Comparison of ENCODE assay signal across 8 cellular contexts in genomic region chr2:118186110-118186857, GRCh38.
DNase-seq lines count a peak whose midpoint lies in the region; ATAC-seq and TF ChIP-seq lines count a peak whose summit lies in the region.

No MANE protein-coding gene starts in this region.

- peaks cover 2% of the 10 kb centered on the region for H3K36me3 Mint-ChIP-seq in activated naive CD8-positive, alpha-beta T cell treated with anti-CD3 and anti-CD28 coated beads, Interleukin-2, amount 50 U/mL, for 24 hours (ENCODE audit: low read depth)

- H3K27me3 Mint-ChIP-seq in activated naive CD8-positive, alpha-beta T cell treated with anti-CD3 and anti-CD28 coated beads, Interleukin-2, amount 50 U/mL, for 24 hours: peaks cover 4% of the 10 kb centered on the region

- H3K4me3 ChIP-seq in HFF-Myc (replicated peaks; ENCODE audit: low read depth, low read length): peak overlapping the region; percentile 52
- peak overlapping the region; percentile 19 to 93 (median 56) for H3K4me3 ChIP-seq in heart right ventricle
- peak overlapping the region; percentile 81 for H3K4me3 ChIP-seq in upper lobe of right lung

- peak overlapping the region; percentile 94 for H3K27ac Mint-ChIP-seq in activated naive CD8-positive, alpha-beta T cell treated with anti-CD3 and anti-CD28 coated beads, Interleukin-2, amount 50 U/mL, for 24 hours

- intact Hi-C loops in heart right ventricle (cut with DNase I): loop anchor here in 2 of 10 donors (10.0 kb wide), 2 partner anchors 101 to 141 kb away; partner anchors contain the start of gene INSIG2 (in 1 of the 2)
- intact Hi-C loops in posterior vena cava (cut with DNase I): loop anchor here in 1 of 2 donors (10.0 kb wide), 1 partner anchor 61 kb away; no protein-coding TSS in a partner anchor
- intact Hi-C loops in upper lobe of right lung (cut with DNase I): no loop called here

- TF ChIP-seq CTCF in GM10266 (IDR thresholded peaks at IDR 0.05; ENCODE audit: control insufficient read depth, insufficient read depth, low read depth, missing control alignments) (peak; percentile 16), HFF-Myc (IDR thresholded peaks at IDR 0.05; ENCODE audit: low read depth, low read length, missing control alignments) (no peak), heart right ventricle (IDR thresholded peaks at IDR 0.05) (peak in 1 of 9 donors; percentile 25), upper lobe of right lung (IDR thresholded peaks at IDR 0.05) (no peak)

- peaks cover 3% of the 10 kb centered on the region for H3K9me3 Mint-ChIP-seq in activated naive CD8-positive, alpha-beta T cell treated with anti-CD3 and anti-CD28 coated beads, Interleukin-2, amount 50 U/mL, for 24 hours

- H3K4me1 ChIP-seq in heart right ventricle (peaks cover 0 to 14% (median 8%) of the 10 kb centered on the region in 9 donors), upper lobe of right lung (peaks cover 6% of the 10 kb centered on the region)

- H3K36me3 ChIP-seq in heart right ventricle (no peaks in the 10 kb centered on the region), upper lobe of right lung (no peaks in the 10 kb centered on the region)

- 5 to 6% methylated on average over 52 of the region's 52 CpGs for WGBS in heart right ventricle, 2 donors

- H3K9me3 ChIP-seq in heart right ventricle: no peaks in the 10 kb centered on the region
- H3K9me3 ChIP-seq in upper lobe of right lung: no peaks in the 10 kb centered on the region

- peak; percentile 87 for ATAC-seq in activated naive CD8-positive, alpha-beta T cell treated with anti-CD3 and anti-CD28 coated beads, Interleukin-2, amount 50 U/mL, for 24 hours
- ATAC-seq in heart right ventricle: peak; percentile 93 to 98 (median 97)
- peak; percentile 95 for ATAC-seq in upper lobe of right lung

- DNase-seq in GM10266 (ENCODE audit: extremely low spot score) (peak; percentile 87), HFF-Myc (ENCODE audit: extremely low read depth, low read depth) (peak; percentile 31), NAMALWA (ENCODE audit: low spot score) (peak; percentile 87), SKM-1 treated with dmso at 0.1 percent for 144 hours (lab: John Stamatoyannopoulos, UW; ENCODE audit: unreplicated experiment) (peak; percentile 68), heart right ventricle (peak; percentile 85 to 88), posterior vena cava (ENCODE audit: low spot score) (peak; percentile 96), upper lobe of right lung (peak; percentile 93)
- DNase-seq in activated naive CD8-positive, alpha-beta T cell treated with anti-CD3 and anti-CD28 coated beads, Interleukin-2, amount 50 U/mL, for 24 hours: peak; percentile 89

- H3K27me3 ChIP-seq in heart right ventricle (peaks cover 0 to 17% (median 9%) of the 10 kb centered on the region in 7 donors), upper lobe of right lung (no peaks in the 10 kb centered on the region)

- H3K27ac ChIP-seq in heart right ventricle (peak overlapping the region in 9 of 10 donors; percentile 22 to 77 (median 65)), upper lobe of right lung (peak overlapping the region; percentile 82)

- peak overlapping the region; percentile 90 for H3K4me3 Mint-ChIP-seq in activated naive CD8-positive, alpha-beta T cell treated with anti-CD3 and anti-CD28 coated beads, Interleukin-2, amount 50 U/mL, for 24 hours

- peaks cover 33% of the 10 kb centered on the region for H3K4me1 Mint-ChIP-seq in activated naive CD8-positive, alpha-beta T cell treated with anti-CD3 and anti-CD28 coated beads, Interleukin-2, amount 50 U/mL, for 24 hours

Comparison
In these comparisons a context has a peak if more than half of its experiments do, and no peak if none do; other contexts are left out.
1. Peak in every context shown above with its lines: DNase-seq, ATAC-seq, H3K4me3 ChIP-seq and H3K27ac ChIP-seq.
2. DNase-seq: peak in every context shown above with its lines; median percentile 96 in posterior vena cava; 93 in upper lobe of right lung; 89 in activated naive CD8-positive, alpha-beta T cell treated with anti-CD3 and anti-CD28 coated beads, Interleukin-2, amount 50 U/mL, for 24 hours; 87 in GM10266; 87 in NAMALWA; 86 in heart right ventricle; 68 in SKM-1 treated with dmso at 0.1 percent for 144 hours; 31 in HFF-Myc.